In genomic region chr6:17865798-17866725, GRCh38 we compare ENCODE assay signal across 10 cellular contexts.
DNase-seq lines count a peak whose midpoint lies in the region; ATAC-seq and TF ChIP-seq lines count a peak whose summit lies in the region.
"Had no signal": no experiment of that assay in that cellular context is flagged by ENCODE, and none has a peak within 500 bp of the region (broad histone marks: within the 10 kb centered on the region; RNA-seq: fewer than 3 reads in every experiment).

No MANE protein-coding gene starts in this region.

- peak; percentile 94 to 99 (median 97) for ATAC-seq in psoas muscle
- ATAC-seq in HG03354 (IDR thresholded peaks at IDR 0.05; ENCODE audit: poor library complexity, severe bottlenecking, unreplicated experiment) = no peak
- ATAC-seq in activated T-cell treated with anti-CD3 and anti-CD28 coated beads, Interleukin-2, amount 50 U/mL, for 72 hours (replicated peaks in 1 of 2) = no peak

- no peak overlapping the region for H3K27ac Mint-ChIP-seq in activated T-cell treated with anti-CD3 and anti-CD28 coated beads, Interleukin-2, amount 50 U/mL, for 72 hours
- H3K27ac Mint-ChIP-seq: IgD-negative memory B cell had no signal

- peak overlapping the region; percentile 86 for H3K27ac ChIP-seq in psoas muscle

- peak; percentile 94 for DNase-seq in Daoy (ENCODE audit: low read depth)
- DNase-seq in amniotic epithelial cell (ENCODE audit: low read depth) = peak; percentile 98
- DNase-seq in cardiac septum (ENCODE audit: low spot score) = peak; percentile 85
- peak; percentile 80 to 88 for DNase-seq in psoas muscle
- DNase-seq in DMS79 treated with DMSO at 0.1 percent for 48 hours (lab: John Stamatoyannopoulos, UW) = no peak
- no peak for DNase-seq in activated T-cell treated with anti-CD3 and anti-CD28 coated beads, Interleukin-2, amount 50 U/mL, for 72 hours
- DNase-seq in NCI-H1092 treated with DMSO at 0.1 percent for 48 hours (lab: John Stamatoyannopoulos, UW) = no peak
- DNase-seq: activated naive CD4-positive, alpha-beta T cell had no signal

- intact Hi-C loops in cardiac septum (cut with DNase I) = loop anchor here (5.0 kb wide), 3 partner anchors 51 to 121 kb away; partner anchors contain the start of gene KIF13A
- intact Hi-C loops in psoas muscle (cut with DNase I) = loop anchor here (5.0 to 10.0 kb wide), 2 partner anchors 36 to 119 kb away; partner anchors contain the start of gene KIF13A (in 1 of the 2)

- H3K36me3 Mint-ChIP-seq in activated T-cell treated with anti-CD3 and anti-CD28 coated beads, Interleukin-2, amount 50 U/mL, for 72 hours (ENCODE audit: insufficient read depth in 2 of 2) = no peaks in the 10 kb centered on the region

- WGBS in psoas muscle, 3 donors = 60 to 62% (median 60%) methylated on average over 6 of the region's 6 CpGs

- no peak for TF ChIP-seq CTCF in psoas muscle (IDR thresholded peaks at IDR 0.05)

- peaks cover 55% of the 10 kb centered on the region for H3K27me3 Mint-ChIP-seq in activated T-cell treated with anti-CD3 and anti-CD28 coated beads, Interleukin-2, amount 50 U/mL, for 72 hours (ENCODE audit: low read depth)
- H3K27me3 Mint-ChIP-seq: IgD-negative memory B cell had no signal

- no peak overlapping the region for H3K4me3 ChIP-seq in psoas muscle

- peaks cover 58% of the 10 kb centered on the region for H3K4me1 ChIP-seq in psoas muscle

- no peaks in the 10 kb centered on the region for H3K9me3 ChIP-seq in psoas muscle

- H3K9me3 Mint-ChIP-seq in activated T-cell treated with anti-CD3 and anti-CD28 coated beads, Interleukin-2, amount 50 U/mL, for 72 hours = no peaks in the 10 kb centered on the region
- H3K9me3 Mint-ChIP-seq: IgD-negative memory B cell had no signal

- H3K36me3 ChIP-seq in psoas muscle (ENCODE audit: insufficient read depth in 1 of 2, low read depth in 1 of 2) = no peaks in the 10 kb centered on the region

- no peaks in the 10 kb centered on the region for H3K4me1 Mint-ChIP-seq in activated T-cell treated with anti-CD3 and anti-CD28 coated beads, Interleukin-2, amount 50 U/mL, for 72 hours (ENCODE audit: low read depth)
- H3K4me1 Mint-ChIP-seq: IgD-negative memory B cell had no signal

- H3K27me3 ChIP-seq in psoas muscle (ENCODE audit: insufficient read depth in 3 of 3, low read length in 2 of 3) = no peaks in the 10 kb centered on the region

- H3K4me3 Mint-ChIP-seq in activated T-cell treated with anti-CD3 and anti-CD28 coated beads, Interleukin-2, amount 50 U/mL, for 72 hours = no peak overlapping the region
- H3K4me3 Mint-ChIP-seq: IgD-negative memory B cell had no signal

Comparison
In these comparisons a context has a peak if more than half of its experiments do, and no peak if none do; other contexts are left out.
1. DNase-seq: peak in Daoy (single experiment), amniotic epithelial cell (single experiment), cardiac septum (single experiment) and psoas muscle (2 of 2); none in DMS79 treated with DMSO at 0.1 percent for 48 hours (single experiment), activated T-cell treated with anti-CD3 and anti-CD28 coated beads, Interleukin-2, amount 50 U/mL, for 72 hours (0 of 2) and NCI-H1092 treated with DMSO at 0.1 percent for 48 hours (single experiment).
2. ATAC-seq: peak in psoas muscle (4 of 4); none in HG03354 (single experiment) and activated T-cell treated with anti-CD3 and anti-CD28 coated beads, Interleukin-2, amount 50 U/mL, for 72 hours (0 of 2).